In genomic region chr4:10114607-10115006, GRCh38 we compare ENCODE assay signal across 1 cellular context.
TF ChIP-seq lines count a peak whose summit lies in the region.

No MANE protein-coding gene starts in this region.

TF ChIP-seq in GM23338, 12 proteins besides CTCF, POLR2A, EP300 and RAD21 (continued from another document):
- TF ChIP-seq ZNF462 (CRISPR knock-in tag; IDR thresholded peaks at IDR 0.05) (no peak), CREB1 (CRISPR knock-in tag; IDR thresholded peaks at IDR 0.05; ENCODE audit: low read depth) (no peak), JUNB (IDR thresholded peaks at IDR 0.05; ENCODE audit: unreplicated experiment) (no peak), STAT1 (IDR thresholded peaks at IDR 0.05; ENCODE audit: unreplicated experiment) (no peak)
TF ChIP-seq in GM23338: peak in this region for 0.
